In the genomic region with DNA sequence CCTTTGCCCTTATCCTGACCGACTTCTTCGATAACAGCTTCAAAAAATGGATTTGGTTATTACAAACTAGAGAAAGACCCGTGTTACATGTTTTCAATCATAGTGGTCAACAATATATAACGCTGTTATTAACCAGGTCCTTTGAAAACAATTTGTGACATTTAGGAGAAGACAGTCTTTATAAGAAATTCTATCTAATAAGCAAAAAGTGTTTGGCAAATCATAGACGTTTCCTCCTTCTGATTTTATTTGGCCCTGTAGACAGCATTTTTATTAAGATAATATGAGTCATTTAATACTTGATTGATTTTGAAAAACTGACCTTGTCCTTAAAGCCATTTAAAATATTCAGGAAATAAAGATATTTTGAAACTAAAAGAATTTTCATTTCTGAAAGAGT, we compare ENCODE assay signal across 34 cellular contexts.
"Had no signal": no experiment of that assay in that cellular context is flagged by ENCODE, and none has a peak within 500 bp of the region (broad histone marks: within the 10 kb centered on the region; RNA-seq: fewer than 3 reads in every experiment).

No MANE protein-coding gene starts in this region.

- H3K27ac ChIP-seq: adrenal gland, ascending aorta, body of pancreas, brain microvascular endothelial cell, breast epithelium, cardiac muscle cell had no signal

- H3K27me3 ChIP-seq: adrenal gland, ascending aorta, body of pancreas, brain microvascular endothelial cell, breast epithelium, cardiac muscle cell had no signal

- H3K9me3 ChIP-seq: adrenal gland, ascending aorta, body of pancreas, breast epithelium had no signal

- FAIRE-seq: astrocyte, bronchial epithelial cell had no signal

- DNase-seq: activated effector memory CD4-positive, alpha-beta T cell treated with anti-CD3 and anti-CD28 coated beads, Interleukin-2, amount 50 U/mL, for 16 hours; activated effector memory CD4-positive, alpha-beta T cell treated with Interleukin-2 at 50 U/mL for 16 hours; activated gamma-delta T cell; activated gamma-delta T cell treated with Interleukin-2 at 50 U/mL for 16 hours; activated naive CD4-positive, alpha-beta T cell; activated naive CD4-positive, alpha-beta T cell treated with anti-CD3 and anti-CD28 coated beads for 36 hours; activated naive CD4-positive, alpha-beta T cell treated with anti-CD3 and anti-CD28 coated beads, Interleukin-2, amount 10 ng/mL, durations not matched to agents 7 days and 5 days; activated naive CD4-positive, alpha-beta T cell treated with anti-CD3 and anti-CD28 coated beads, Interleukin-2, amount 50 U/mL, for 16 hours; activated naive CD4-positive, alpha-beta T cell treated with Interleukin-2 at 50 U/mL for 16 hours; activated naive CD8-positive, alpha-beta T cell treated with anti-CD3 and anti-CD28 coated beads for 36 hours; activated naive CD8-positive, alpha-beta T cell treated with anti-CD3 and anti-CD28 coated beads, Interleukin-2, amount 10 ng/mL, durations not matched to agents 7 days and 5 days; activated naive CD8-positive, alpha-beta T cell treated with anti-CD3 and anti-CD28 coated beads, Interleukin-2, amount 50 U/mL, for 24 hours; activated T-cell treated with anti-CD3 and anti-CD28 coated beads, Interleukin-2, amount 50 U/mL, for 1 hour; activated T-cell treated with anti-CD3 and anti-CD28 coated beads, Interleukin-2, amount 50 U/mL, for 24 hours; activated T-cell treated with anti-CD3 and anti-CD28 coated beads, Interleukin-2, amount 50 U/mL, for 4 hours; activated T-cell treated with anti-CD3 and anti-CD28 coated beads, Interleukin-2, amount 50 U/mL, for 48 hours; activated T-cell treated with anti-CD3 and anti-CD28 coated beads, Interleukin-2, amount 50 U/mL, for 72 hours; adrenal gland; amniotic stem cell; amygdala; anterior cingulate cortex; aorta; body of pancreas; brain microvascular endothelial cell; caudate nucleus; central memory CD4-positive, alpha-beta T cell; cerebellar nuclear complex had no signal

- ATAC-seq: activated naive CD4-positive, alpha-beta T cell treated with anti-CD3 and anti-CD28 coated beads, Interleukin-2, amount 50 U/mL, for 72 hours; activated naive CD8-positive, alpha-beta T cell treated with anti-CD3 and anti-CD28 coated beads, Interleukin-2, amount 50 U/mL, for 24 hours; activated T-cell treated with anti-CD3 and anti-CD28 coated beads, Interleukin-2, amount 50 U/mL, for 4 hours; activated T-cell treated with anti-CD3 and anti-CD28 coated beads, Interleukin-2, amount 50 U/mL, for 72 hours; activated T-helper 17 cell treated with anti-CD3 and anti-CD28 coated beads, Interleukin-2, amount 50 U/mL, for 72 hours; body of pancreas had no signal

- H3K36me3 ChIP-seq: breast epithelium had no signal

- H3K4me3 ChIP-seq: adrenal gland, ascending aorta, body of pancreas, breast epithelium, cardiac muscle cell had no signal

- H3K4me1 ChIP-seq: ascending aorta, breast epithelium had no signal
